In the genomic region with DNA sequence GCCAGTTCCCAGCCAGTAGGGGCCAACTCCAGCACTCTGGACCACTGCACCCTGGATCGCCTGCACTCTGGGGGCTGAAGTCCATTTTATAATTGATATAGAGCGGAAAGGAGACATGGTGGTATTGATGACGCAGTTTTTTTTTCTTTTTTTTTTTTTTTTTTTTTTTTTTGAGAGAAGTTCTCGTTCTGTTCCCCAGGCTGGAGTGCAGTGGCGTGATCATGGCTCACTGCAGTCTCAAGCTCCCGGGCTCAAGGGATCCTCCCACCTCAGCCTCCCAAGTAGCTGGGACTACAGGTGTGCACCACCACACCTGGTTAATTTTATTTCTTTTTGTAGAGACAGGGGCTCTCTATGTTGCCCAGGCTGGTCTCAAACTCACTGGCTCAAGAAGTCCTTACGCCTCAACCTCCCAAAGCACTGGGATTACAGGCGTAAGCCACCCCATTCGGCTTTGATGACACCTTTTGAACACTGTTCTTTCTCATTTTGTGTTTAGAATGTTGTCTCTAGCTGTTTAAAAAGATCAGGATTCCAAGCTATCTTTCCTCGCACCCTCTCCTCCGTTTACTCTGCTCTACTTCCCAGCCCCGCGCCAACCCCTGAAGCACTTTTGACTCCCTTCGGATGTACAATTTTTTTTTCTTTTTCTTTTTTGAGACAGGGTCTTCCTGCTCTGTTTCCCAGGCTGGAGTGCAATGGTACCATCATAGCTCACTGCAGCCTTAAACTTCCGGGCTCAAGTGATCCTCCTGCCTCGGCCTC, we compare ENCODE assay signal across 1 cellular context.
TF ChIP-seq lines count a peak whose summit lies in the region.

No MANE protein-coding gene starts in this region.

TF ChIP-seq in GM12878, 131 proteins besides CTCF, POLR2A, EP300 and RAD21 (continues in another document):
- TF ChIP-seq BRCA1 (IDR thresholded peaks at IDR 0.05; ENCODE audit: low read depth, low read length), result no peak
- TF ChIP-seq TCF7 (IDR thresholded peaks at IDR 0.05; ENCODE audit: borderline replicate concordance), result no peak
- TF ChIP-seq, protein P1, sequence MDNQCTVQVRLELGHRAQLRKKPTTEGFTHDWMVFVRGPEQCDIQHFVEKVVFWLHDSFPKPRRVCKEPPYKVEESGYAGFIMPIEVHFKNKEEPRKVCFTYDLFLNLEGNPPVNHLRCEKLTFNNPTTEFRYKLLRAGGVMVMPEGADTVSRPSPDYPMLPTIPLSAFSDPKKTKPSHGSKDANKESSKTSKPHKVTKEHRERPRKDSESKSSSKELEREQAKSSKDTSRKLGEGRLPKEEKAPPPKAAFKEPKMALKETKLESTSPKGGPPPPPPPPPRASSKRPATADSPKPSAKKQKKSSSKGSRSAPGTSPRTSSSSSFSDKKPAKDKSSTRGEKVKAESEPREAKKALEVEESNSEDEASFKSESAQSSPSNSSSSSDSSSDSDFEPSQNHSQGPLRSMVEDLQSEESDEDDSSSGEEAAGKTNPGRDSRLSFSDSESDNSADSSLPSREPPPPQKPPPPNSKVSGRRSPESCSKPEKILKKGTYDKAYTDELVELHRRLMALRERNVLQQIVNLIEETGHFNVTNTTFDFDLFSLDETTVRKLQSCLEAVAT (IDR thresholded peaks at IDR 0.05), result peak; percentile 95; the same call in 1 of the 2 replicates
- no peak for TF ChIP-seq RCOR1 (conservative IDR thresholded peaks at IDR 0.05; ENCODE audit: low read depth, low read length)
- TF ChIP-seq EGR1 (IDR thresholded peaks at IDR 0.05; ENCODE audit: borderline replicate concordance in 1 of 2, low read depth in 2 of 2, low read length in 2 of 2), result no peak
- TF ChIP-seq, protein P2, sequence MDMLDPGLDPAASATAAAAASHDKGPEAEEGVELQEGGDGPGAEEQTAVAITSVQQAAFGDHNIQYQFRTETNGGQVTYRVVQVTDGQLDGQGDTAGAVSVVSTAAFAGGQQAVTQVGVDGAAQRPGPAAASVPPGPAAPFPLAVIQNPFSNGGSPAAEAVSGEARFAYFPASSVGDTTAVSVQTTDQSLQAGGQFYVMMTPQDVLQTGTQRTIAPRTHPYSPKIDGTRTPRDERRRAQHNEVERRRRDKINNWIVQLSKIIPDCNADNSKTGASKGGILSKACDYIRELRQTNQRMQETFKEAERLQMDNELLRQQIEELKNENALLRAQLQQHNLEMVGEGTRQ (IDR thresholded peaks at IDR 0.05; ENCODE audit: borderline replicate concordance, low read depth, low read length), result no peak
- TF ChIP-seq NR2C2 (IDR thresholded peaks at IDR 0.05; ENCODE audit: borderline replicate concordance, control insufficient read depth, insufficient read length, low read depth), result no peak
- TF ChIP-seq, protein P3, sequence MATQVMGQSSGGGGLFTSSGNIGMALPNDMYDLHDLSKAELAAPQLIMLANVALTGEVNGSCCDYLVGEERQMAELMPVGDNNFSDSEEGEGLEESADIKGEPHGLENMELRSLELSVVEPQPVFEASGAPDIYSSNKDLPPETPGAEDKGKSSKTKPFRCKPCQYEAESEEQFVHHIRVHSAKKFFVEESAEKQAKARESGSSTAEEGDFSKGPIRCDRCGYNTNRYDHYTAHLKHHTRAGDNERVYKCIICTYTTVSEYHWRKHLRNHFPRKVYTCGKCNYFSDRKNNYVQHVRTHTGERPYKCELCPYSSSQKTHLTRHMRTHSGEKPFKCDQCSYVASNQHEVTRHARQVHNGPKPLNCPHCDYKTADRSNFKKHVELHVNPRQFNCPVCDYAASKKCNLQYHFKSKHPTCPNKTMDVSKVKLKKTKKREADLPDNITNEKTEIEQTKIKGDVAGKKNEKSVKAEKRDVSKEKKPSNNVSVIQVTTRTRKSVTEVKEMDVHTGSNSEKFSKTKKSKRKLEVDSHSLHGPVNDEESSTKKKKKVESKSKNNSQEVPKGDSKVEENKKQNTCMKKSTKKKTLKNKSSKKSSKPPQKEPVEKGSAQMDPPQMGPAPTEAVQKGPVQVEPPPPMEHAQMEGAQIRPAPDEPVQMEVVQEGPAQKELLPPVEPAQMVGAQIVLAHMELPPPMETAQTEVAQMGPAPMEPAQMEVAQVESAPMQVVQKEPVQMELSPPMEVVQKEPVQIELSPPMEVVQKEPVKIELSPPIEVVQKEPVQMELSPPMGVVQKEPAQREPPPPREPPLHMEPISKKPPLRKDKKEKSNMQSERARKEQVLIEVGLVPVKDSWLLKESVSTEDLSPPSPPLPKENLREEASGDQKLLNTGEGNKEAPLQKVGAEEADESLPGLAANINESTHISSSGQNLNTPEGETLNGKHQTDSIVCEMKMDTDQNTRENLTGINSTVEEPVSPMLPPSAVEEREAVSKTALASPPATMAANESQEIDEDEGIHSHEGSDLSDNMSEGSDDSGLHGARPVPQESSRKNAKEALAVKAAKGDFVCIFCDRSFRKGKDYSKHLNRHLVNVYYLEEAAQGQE (IDR thresholded peaks at IDR 0.05; ENCODE audit: low read depth, low read length), result peak; percentile 55; the same call in 1 of the 2 replicates
- TF ChIP-seq NBN (IDR thresholded peaks at IDR 0.05), result peak; percentile 81
- TF ChIP-seq, protein P4, sequence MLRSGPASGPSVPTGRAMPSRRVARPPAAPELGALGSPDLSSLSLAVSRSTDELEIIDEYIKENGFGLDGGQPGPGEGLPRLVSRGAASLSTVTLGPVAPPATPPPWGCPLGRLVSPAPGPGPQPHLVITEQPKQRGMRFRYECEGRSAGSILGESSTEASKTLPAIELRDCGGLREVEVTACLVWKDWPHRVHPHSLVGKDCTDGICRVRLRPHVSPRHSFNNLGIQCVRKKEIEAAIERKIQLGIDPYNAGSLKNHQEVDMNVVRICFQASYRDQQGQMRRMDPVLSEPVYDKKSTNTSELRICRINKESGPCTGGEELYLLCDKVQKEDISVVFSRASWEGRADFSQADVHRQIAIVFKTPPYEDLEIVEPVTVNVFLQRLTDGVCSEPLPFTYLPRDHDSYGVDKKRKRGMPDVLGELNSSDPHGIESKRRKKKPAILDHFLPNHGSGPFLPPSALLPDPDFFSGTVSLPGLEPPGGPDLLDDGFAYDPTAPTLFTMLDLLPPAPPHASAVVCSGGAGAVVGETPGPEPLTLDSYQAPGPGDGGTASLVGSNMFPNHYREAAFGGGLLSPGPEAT (IDR thresholded peaks at IDR 0.05; ENCODE audit: low read depth), result peak; percentile 66
- TF ChIP-seq, protein P5, sequence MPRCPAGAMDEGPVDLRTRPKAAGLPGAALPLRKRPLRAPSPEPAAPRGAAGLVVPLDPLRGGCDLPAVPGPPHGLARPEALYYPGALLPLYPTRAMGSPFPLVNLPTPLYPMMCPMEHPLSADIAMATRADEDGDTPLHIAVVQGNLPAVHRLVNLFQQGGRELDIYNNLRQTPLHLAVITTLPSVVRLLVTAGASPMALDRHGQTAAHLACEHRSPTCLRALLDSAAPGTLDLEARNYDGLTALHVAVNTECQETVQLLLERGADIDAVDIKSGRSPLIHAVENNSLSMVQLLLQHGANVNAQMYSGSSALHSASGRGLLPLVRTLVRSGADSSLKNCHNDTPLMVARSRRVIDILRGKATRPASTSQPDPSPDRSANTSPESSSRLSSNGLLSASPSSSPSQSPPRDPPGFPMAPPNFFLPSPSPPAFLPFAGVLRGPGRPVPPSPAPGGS (IDR thresholded peaks at IDR 0.05; ENCODE audit: borderline replicate concordance, insufficient read depth, low read depth, low read length, poor library complexity, severe bottlenecking), result no peak
- no peak for TF ChIP-seq SREBF2 (IDR thresholded peaks at IDR 0.05; ENCODE audit: low read length)
- 0 out of 2 replicates have a peak, but pooled peaks have one; percentile 69 for TF ChIP-seq SMARCA5 (IDR thresholded peaks at IDR 0.05)
- TF ChIP-seq, protein P6, sequence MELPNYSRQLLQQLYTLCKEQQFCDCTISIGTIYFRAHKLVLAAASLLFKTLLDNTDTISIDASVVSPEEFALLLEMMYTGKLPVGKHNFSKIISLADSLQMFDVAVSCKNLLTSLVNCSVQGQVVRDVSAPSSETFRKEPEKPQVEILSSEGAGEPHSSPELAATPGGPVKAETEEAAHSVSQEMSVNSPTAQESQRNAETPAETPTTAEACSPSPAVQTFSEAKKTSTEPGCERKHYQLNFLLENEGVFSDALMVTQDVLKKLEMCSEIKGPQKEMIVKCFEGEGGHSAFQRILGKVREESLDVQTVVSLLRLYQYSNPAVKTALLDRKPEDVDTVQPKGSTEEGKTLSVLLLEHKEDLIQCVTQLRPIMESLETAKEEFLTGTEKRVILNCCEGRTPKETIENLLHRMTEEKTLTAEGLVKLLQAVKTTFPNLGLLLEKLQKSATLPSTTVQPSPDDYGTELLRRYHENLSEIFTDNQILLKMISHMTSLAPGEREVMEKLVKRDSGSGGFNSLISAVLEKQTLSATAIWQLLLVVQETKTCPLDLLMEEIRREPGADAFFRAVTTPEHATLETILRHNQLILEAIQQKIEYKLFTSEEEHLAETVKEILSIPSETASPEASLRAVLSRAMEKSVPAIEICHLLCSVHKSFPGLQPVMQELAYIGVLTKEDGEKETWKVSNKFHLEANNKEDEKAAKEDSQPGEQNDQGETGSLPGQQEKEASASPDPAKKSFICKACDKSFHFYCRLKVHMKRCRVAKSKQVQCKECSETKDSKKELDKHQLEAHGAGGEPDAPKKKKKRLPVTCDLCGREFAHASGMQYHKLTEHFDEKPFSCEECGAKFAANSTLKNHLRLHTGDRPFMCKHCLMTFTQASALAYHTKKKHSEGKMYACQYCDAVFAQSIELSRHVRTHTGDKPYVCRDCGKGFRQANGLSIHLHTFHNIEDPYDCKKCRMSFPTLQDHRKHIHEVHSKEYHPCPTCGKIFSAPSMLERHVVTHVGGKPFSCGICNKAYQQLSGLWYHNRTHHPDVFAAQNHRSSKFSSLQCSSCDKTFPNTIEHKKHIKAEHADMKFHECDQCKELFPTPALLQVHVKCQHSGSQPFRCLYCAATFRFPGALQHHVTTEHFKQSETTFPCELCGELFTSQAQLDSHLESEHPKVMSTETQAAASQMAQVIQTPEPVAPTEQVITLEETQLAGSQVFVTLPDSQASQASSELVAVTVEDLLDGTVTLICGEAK (IDR thresholded peaks at IDR 0.05; ENCODE audit: borderline replicate concordance), result 0 out of 2 replicates have a peak, but pooled peaks have one; percentile 28
- TF ChIP-seq DPF2 (IDR thresholded peaks at IDR 0.05), result no peak
- no peak for TF ChIP-seq PAX8 (IDR thresholded peaks at IDR 0.05)
- no peak for TF ChIP-seq RFX5 (IDR thresholded peaks at IDR 0.05; ENCODE audit: low read depth, low read length)
- TF ChIP-seq, protein P7, sequence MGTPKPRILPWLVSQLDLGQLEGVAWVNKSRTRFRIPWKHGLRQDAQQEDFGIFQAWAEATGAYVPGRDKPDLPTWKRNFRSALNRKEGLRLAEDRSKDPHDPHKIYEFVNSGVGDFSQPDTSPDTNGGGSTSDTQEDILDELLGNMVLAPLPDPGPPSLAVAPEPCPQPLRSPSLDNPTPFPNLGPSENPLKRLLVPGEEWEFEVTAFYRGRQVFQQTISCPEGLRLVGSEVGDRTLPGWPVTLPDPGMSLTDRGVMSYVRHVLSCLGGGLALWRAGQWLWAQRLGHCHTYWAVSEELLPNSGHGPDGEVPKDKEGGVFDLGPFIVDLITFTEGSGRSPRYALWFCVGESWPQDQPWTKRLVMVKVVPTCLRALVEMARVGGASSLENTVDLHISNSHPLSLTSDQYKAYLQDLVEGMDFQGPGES (IDR thresholded peaks at IDR 0.05), result no peak
- peak; percentile 39 for TF ChIP-seq MEF2B (IDR thresholded peaks at IDR 0.05; ENCODE audit: partially characterized antibody, poor library complexity, severe bottlenecking)
- no peak for TF ChIP-seq NR2C1 (IDR thresholded peaks at IDR 0.05)
- no peak for TF ChIP-seq SP1 (IDR thresholded peaks at IDR 0.05; ENCODE audit: low read depth, low read length)
- no peak for TF ChIP-seq CEBPB (IDR thresholded peaks at IDR 0.05; ENCODE audit: borderline replicate concordance in 1 of 2, low read depth in 2 of 2, low read length in 2 of 2)
- TF ChIP-seq, protein P8, sequence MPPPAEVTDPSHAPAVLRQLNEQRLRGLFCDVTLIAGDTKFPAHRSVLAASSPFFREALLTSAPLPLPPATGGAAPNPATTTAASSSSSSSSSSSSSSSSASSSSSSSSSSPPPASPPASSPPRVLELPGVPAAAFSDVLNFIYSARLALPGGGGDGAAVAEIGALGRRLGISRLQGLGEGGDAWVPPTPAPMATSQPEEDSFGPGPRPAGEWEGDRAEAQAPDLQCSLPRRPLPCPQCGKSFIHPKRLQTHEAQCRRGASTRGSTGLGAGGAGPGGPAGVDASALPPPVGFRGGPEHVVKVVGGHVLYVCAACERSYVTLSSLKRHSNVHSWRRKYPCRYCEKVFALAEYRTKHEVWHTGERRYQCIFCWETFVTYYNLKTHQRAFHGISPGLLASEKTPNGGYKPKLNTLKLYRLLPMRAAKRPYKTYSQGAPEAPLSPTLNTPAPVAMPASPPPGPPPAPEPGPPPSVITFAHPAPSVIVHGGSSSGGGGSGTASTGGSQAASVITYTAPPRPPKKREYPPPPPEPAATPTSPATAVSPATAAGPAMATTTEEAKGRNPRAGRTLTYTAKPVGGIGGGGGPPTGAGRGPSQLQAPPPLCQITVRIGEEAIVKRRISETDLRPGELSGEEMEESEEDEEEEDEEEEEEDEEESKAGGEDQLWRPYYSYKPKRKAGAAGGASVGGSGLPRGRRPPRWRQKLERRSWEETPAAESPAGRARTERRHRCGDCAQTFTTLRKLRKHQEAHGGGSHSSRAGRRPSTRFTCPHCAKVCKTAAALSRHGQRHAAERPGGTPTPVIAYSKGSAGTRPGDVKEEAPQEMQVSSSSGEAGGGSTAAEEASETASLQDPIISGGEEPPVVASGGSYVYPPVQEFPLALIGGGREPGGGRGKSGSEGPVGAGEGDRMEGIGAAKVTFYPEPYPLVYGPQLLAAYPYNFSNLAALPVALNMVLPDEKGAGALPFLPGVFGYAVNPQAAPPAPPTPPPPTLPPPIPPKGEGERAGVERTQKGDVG (CRISPR knock-in tag; IDR thresholded peaks at IDR 0.05), result no peak
- TF ChIP-seq, protein P9, sequence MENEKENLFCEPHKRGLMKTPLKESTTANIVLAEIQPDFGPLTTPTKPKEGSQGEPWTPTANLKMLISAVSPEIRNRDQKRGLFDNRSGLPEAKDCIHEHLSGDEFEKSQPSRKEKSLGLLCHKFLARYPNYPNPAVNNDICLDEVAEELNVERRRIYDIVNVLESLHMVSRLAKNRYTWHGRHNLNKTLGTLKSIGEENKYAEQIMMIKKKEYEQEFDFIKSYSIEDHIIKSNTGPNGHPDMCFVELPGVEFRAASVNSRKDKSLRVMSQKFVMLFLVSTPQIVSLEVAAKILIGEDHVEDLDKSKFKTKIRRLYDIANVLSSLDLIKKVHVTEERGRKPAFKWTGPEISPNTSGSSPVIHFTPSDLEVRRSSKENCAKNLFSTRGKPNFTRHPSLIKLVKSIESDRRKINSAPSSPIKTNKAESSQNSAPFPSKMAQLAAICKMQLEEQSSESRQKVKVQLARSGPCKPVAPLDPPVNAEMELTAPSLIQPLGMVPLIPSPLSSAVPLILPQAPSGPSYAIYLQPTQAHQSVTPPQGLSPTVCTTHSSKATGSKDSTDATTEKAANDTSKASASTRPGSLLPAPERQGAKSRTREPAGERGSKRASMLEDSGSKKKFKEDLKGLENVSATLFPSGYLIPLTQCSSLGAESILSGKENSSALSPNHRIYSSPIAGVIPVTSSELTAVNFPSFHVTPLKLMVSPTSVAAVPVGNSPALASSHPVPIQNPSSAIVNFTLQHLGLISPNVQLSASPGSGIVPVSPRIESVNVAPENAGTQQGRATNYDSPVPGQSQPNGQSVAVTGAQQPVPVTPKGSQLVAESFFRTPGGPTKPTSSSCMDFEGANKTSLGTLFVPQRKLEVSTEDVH (IDR thresholded peaks at IDR 0.05; ENCODE audit: low read depth, partially characterized antibody), result peak; percentile 51
- TF ChIP-seq POLR2AphosphoS5 (IDR thresholded peaks at IDR 0.05; ENCODE audit: low read length), result no peak; the same call in 1 of the 2 replicates
- TF ChIP-seq CBX5 (IDR thresholded peaks at IDR 0.05; ENCODE audit: low read depth), result no peak
- TF ChIP-seq ZNF207 (IDR thresholded peaks at IDR 0.05; ENCODE audit: borderline replicate concordance), result peak; percentile 15; the same call in 1 of the 2 replicates
- TF ChIP-seq ZNF384 (IDR thresholded peaks at IDR 0.05; ENCODE audit: borderline replicate concordance, low read depth, low read length), result peak; percentile 84
- no peak for TF ChIP-seq POLR2AphosphoS2 (IDR thresholded peaks at IDR 0.05; ENCODE audit: low read depth, low read length)
